8 cellular contexts compared by ENCODE assay signal in genomic region chr21:33541105-33541711, GRCh38. TPM values are rescaled to one million over a fixed set of nuclear protein-coding genes. Genes with fewer than 3 reads are reported as not detected.
DNase-seq lines count a peak whose midpoint lies in the region; ATAC-seq and TF ChIP-seq lines count a peak whose summit lies in the region.

No MANE protein-coding gene starts in this region.

- H3K36me3 ChIP-seq in colonic mucosa (no peaks in the 10 kb centered on the region), muscle layer of colon (ENCODE audit: insufficient read depth, low read length) (peaks cover 21% of the 10 kb centered on the region)

- DNase-seq in activated CD4-positive, alpha-beta T cell treated with anti-CD3 and anti-CD28 coated beads for 48 hours, result peak; percentile 37
- no peak for DNase-seq in activated CD4-positive, alpha-beta T cell treated with anti-CD3 and anti-CD28 coated beads for 1 hour
- DNase-seq in SHP77 treated with DMSO at 0.1 percent for 48 hours (lab: John Stamatoyannopoulos, UW) (peak; percentile 18), colonic mucosa (peak; percentile 31), HPDE6-E6E7 (ENCODE audit: extremely low spot score) (no peak)

- peaks cover 10% of the 10 kb centered on the region for H3K4me1 ChIP-seq in colonic mucosa
- peaks cover 26% of the 10 kb centered on the region for H3K4me1 ChIP-seq in muscle layer of colon (ENCODE audit: insufficient read depth, low read length)

- intact Hi-C loops in colonic mucosa (cut with DNase I), result loop anchor here (5.0 kb wide), 2 partner anchors 46 to 59 kb away; partner anchors contain the start of gene DONSON

- H3K9ac ChIP-seq in colonic mucosa (ENCODE audit: low read depth in 2 of 2, low read length in 2 of 2) (peak overlapping the region; percentile 93 to 99), muscle layer of colon (ENCODE audit: low read length) (peak overlapping the region; percentile 93)

- H3K27me3 ChIP-seq in colonic mucosa, result no peaks in the 10 kb centered on the region
- no peaks in the 10 kb centered on the region for H3K27me3 ChIP-seq in muscle layer of colon (ENCODE audit: control insufficient read depth in 1 of 2, insufficient read depth in 2 of 2, low read length in 2 of 2)

- H3K9me3 ChIP-seq in colonic mucosa (no peaks in the 10 kb centered on the region), muscle layer of colon (ENCODE audit: low read length) (no peaks in the 10 kb centered on the region)

- peak overlapping the region; percentile 59 for H3K4me3 ChIP-seq in colonic mucosa
- H3K4me3 ChIP-seq in muscle layer of colon (ENCODE audit: low read depth in 1 of 2, low read length in 2 of 2), result peak overlapping the region; percentile 57 to 94

- ATAC-seq in GM21515 (IDR thresholded peaks at IDR 0.05; ENCODE audit: unreplicated experiment) (no peak), HG03108 (IDR thresholded peaks at IDR 0.05; ENCODE audit: unreplicated experiment) (no peak)

- no peak for TF ChIP-seq CTCF in colonic mucosa (IDR thresholded peaks at IDR 0.05)

- peak overlapping the region; percentile 99 for H3K27ac ChIP-seq in colonic mucosa
- peak overlapping the region; percentile 84 for H3K27ac ChIP-seq in muscle layer of colon (ENCODE audit: low read depth, low read length)

RNA-seq across cellular contexts. Expression of gene GART, which starts 0.7 kb away (rescaled TPM):
- total RNA-seq in colonic mucosa, result 100 to 1,000 TPM in 1 of 2 donors, 10 to 100 TPM in 1; 52.7 to 100 TPM

RNA-seq across cellular contexts. Expression of gene SON, which starts 1.6 kb away (rescaled TPM):
- total RNA-seq in colonic mucosa, result 100 to 1,000 TPM; 190 to 213 TPM

RNA-seq across cellular contexts. Expression of gene DONSON, which starts 47.3 kb away (rescaled TPM):
- total RNA-seq in colonic mucosa, result 10 to 100 TPM in 1 of 2 donors, 1 to 10 TPM in 1; 7.7 to 21.7 TPM

RNA-seq across cellular contexts. Expression of gene DNAJC28, which starts 49.7 kb away (rescaled TPM):
- total RNA-seq in colonic mucosa, result 1 to 10 TPM; 1.2 to 2.8 TPM

Comparison
In these comparisons a context has a peak if more than half of its experiments do, and no peak if none do; other contexts are left out.
1. DNase-seq: peak in activated CD4-positive, alpha-beta T cell treated with anti-CD3 and anti-CD28 coated beads for 48 hours (single experiment), SHP77 treated with DMSO at 0.1 percent for 48 hours (single experiment) and colonic mucosa (single experiment); none in activated CD4-positive, alpha-beta T cell treated with anti-CD3 and anti-CD28 coated beads for 1 hour (single experiment) and HPDE6-E6E7 (single experiment).